Comparison of ENCODE assay signal across 1 cellular context in genomic region chr5:163447191-163447590, GRCh38.
TF ChIP-seq lines count a peak whose summit lies in the region.

No MANE protein-coding gene starts in this region.

TF ChIP-seq in GM12878, 131 proteins besides CTCF, POLR2A, EP300 and RAD21:
- TF ChIP-seq PKNOX1 (IDR thresholded peaks at IDR 0.05) (peak; percentile 87), TAF1 (IDR thresholded peaks at IDR 0.05; ENCODE audit: borderline replicate concordance, low read depth, low read length) (no peak), ZBTB11 (CRISPR knock-in tag; IDR thresholded peaks at IDR 0.05) (no peak)
